Comparison of ENCODE assay signal across 12 cellular contexts in genomic region chr4:105765690-105766407, GRCh38. TPM values are rescaled to one million over a fixed set of nuclear protein-coding genes. Genes with fewer than 3 reads are reported as not detected.
DNase-seq lines count a peak whose midpoint lies in the region; ATAC-seq and TF ChIP-seq lines count a peak whose summit lies in the region.
"Had no signal": no experiment of that assay in that cellular context is flagged by ENCODE, and none has a peak within 500 bp of the region (broad histone marks: within the 10 kb centered on the region; RNA-seq: fewer than 3 reads in every experiment).

No MANE protein-coding gene starts in this region.

- H3K9me3 ChIP-seq in hepatocyte (ENCODE audit: low read depth) (peaks cover under 1% of the 10 kb centered on the region), T-helper 17 cell (ENCODE audit: control insufficient read depth, low read length, poor library complexity, severe bottlenecking) (no peaks in the 10 kb centered on the region), upper lobe of right lung (no peaks in the 10 kb centered on the region)

- no peaks in the 10 kb centered on the region for H3K4me1 ChIP-seq in hepatocyte (ENCODE audit: insufficient read depth)
- H3K4me1 ChIP-seq in upper lobe of right lung: no peaks in the 10 kb centered on the region

- no peaks in the 10 kb centered on the region for H3K27me3 ChIP-seq in hepatocyte
- H3K27me3 ChIP-seq in upper lobe of right lung: no peaks in the 10 kb centered on the region

- no peaks in the 10 kb centered on the region for H3K27me3 Mint-ChIP-seq in WTC11 (ENCODE audit: low read depth)
- no peaks in the 10 kb centered on the region for H3K27me3 Mint-ChIP-seq in T-helper 17 cell
- no peaks in the 10 kb centered on the region for H3K27me3 Mint-ChIP-seq in natural killer cell (ENCODE audit: low read depth in 2 of 2)
- H3K27me3 Mint-ChIP-seq: CD4-positive, alpha-beta memory T cell; IgD-negative memory B cell had no signal

- H2AFZ ChIP-seq in hepatocyte: no peak overlapping the region

- in situ Hi-C loops in ACHN (cut with HindIII; ENCODE audit: low pct_ligation_motif_present, low pct_unique_long_range_greater_than_20kb, low sequenced_read_pairs): no loop called here

- DNase-seq in ACHN (peak; percentile 43), HPDE6-E6E7 (ENCODE audit: extremely low spot score) (peak; percentile 55), WTC11 (ENCODE audit: low spot score) (no peak), hepatocyte (ENCODE audit: low spot score) (peak; percentile 44), T-helper 17 cell (no peak), natural killer cell (no peak), upper lobe of right lung (no peak)
- DNase-seq: activated naive CD4-positive, alpha-beta T cell treated with Interleukin-2 at 50 U/mL for 16 hours; CD4-positive, alpha-beta memory T cell; T-helper 2 cell had no signal

- H3K9me2 ChIP-seq in hepatocyte (replicated peaks; ENCODE audit: insufficient read depth): no peaks in the 10 kb centered on the region

- CTCF ChIA-PET in WTC11 (lab: Charles Lee): no interaction called here

- H3K4me3 Mint-ChIP-seq in WTC11 (no peak overlapping the region), T-helper 17 cell (no peak overlapping the region), natural killer cell (no peak overlapping the region)
- H3K4me3 Mint-ChIP-seq: CD4-positive, alpha-beta memory T cell; IgD-negative memory B cell had no signal

- no peak overlapping the region for H3K4me3 ChIP-seq in hepatocyte
- H3K4me3 ChIP-seq in upper lobe of right lung: no peak overlapping the region

- peak; percentile 73 for ATAC-seq in WTC11
- no peak for ATAC-seq in T-helper 17 cell
- ATAC-seq in HG02938 (IDR thresholded peaks at IDR 0.05; ENCODE audit: unreplicated experiment): no peak
- ATAC-seq in natural killer cell: no peak
- ATAC-seq in upper lobe of right lung: no peak

- peaks cover 11% of the 10 kb centered on the region for H3K9me3 Mint-ChIP-seq in WTC11
- H3K9me3 Mint-ChIP-seq in natural killer cell: no peaks in the 10 kb centered on the region

- H3K4me2 ChIP-seq in hepatocyte: no peak overlapping the region

- H3K27ac ChIP-seq in hepatocyte (no peak overlapping the region), upper lobe of right lung (no peak overlapping the region)

- TF ChIP-seq CTCF in WTC11 (IDR thresholded peaks at IDR 0.05): no peak
- TF ChIP-seq CTCF in hepatocyte (IDR thresholded peaks at IDR 0.05; ENCODE audit: poor library complexity): no peak
- TF ChIP-seq CTCF in natural killer cell (IDR thresholded peaks at IDR 0.05): no peak
- no peak for TF ChIP-seq CTCF in upper lobe of right lung (IDR thresholded peaks at IDR 0.05)

- no peaks in the 10 kb centered on the region for H3K36me3 ChIP-seq in hepatocyte (replicated peaks; ENCODE audit: insufficient read depth, low read depth)
- no peaks in the 10 kb centered on the region for H3K36me3 ChIP-seq in upper lobe of right lung

- H3K27ac Mint-ChIP-seq in WTC11: no peak overlapping the region
- H3K27ac Mint-ChIP-seq in T-helper 17 cell: no peak overlapping the region
- no peak overlapping the region for H3K27ac Mint-ChIP-seq in natural killer cell
- H3K27ac Mint-ChIP-seq: CD4-positive, alpha-beta memory T cell; IgD-negative memory B cell had no signal

- WGBS in hepatocyte (ENCODE audit: low lambda C conversion rate, missing lambda C conversion rate): 95% methylated on average over 6 of the region's 6 CpGs

- H3K79me2 ChIP-seq in hepatocyte: no peaks in the 10 kb centered on the region

- H3K36me3 Mint-ChIP-seq in WTC11: peaks cover 11% of the 10 kb centered on the region
- H3K36me3 Mint-ChIP-seq in T-helper 17 cell (ENCODE audit: low read depth): no peaks in the 10 kb centered on the region
- no peaks in the 10 kb centered on the region for H3K36me3 Mint-ChIP-seq in natural killer cell

- POLR2A ChIA-PET in WTC11 (lab: Charles Lee): no interaction called here

- no peaks in the 10 kb centered on the region for H4K20me1 ChIP-seq in hepatocyte (ENCODE audit: insufficient read depth, poor library complexity, severe bottlenecking)

- intact Hi-C loops in natural killer cell (cut with micrococcal nuclease): no loop called here
- intact Hi-C loops in upper lobe of right lung (cut with DNase I): no loop called here

- H3K4me1 Mint-ChIP-seq in WTC11 (peaks cover 18% of the 10 kb centered on the region), T-helper 17 cell (no peaks in the 10 kb centered on the region), natural killer cell (no peaks in the 10 kb centered on the region)
- H3K4me1 Mint-ChIP-seq: IgD-negative memory B cell had no signal

TF ChIP-seq in WTC11, 78 proteins besides CTCF, POLR2A, EP300 and RAD21:
- TF ChIP-seq SOX15 (CRISPR knock-in tag; IDR thresholded peaks at IDR 0.05) (no peak), TEAD4 (CRISPR knock-in tag; IDR thresholded peaks at IDR 0.05) (no peak), ETV6 (CRISPR knock-in tag; IDR thresholded peaks at IDR 0.05) (no peak), CREM (CRISPR knock-in tag; IDR thresholded peaks at IDR 0.05) (no peak), KAT7 (CRISPR knock-in tag; IDR thresholded peaks at IDR 0.05; ENCODE audit: borderline replicate concordance) (no peak), STAT6 (CRISPR knock-in tag; conservative IDR thresholded peaks at IDR 0.05; ENCODE audit: low read depth) (no peak), MYBL2 (CRISPR knock-in tag; IDR thresholded peaks at IDR 0.05) (no peak), ATF2 (CRISPR knock-in tag; IDR thresholded peaks at IDR 0.05; ENCODE audit: borderline replicate concordance, low read depth) (no peak), ZNF396 (CRISPR knock-in tag; IDR thresholded peaks at IDR 0.05; ENCODE audit: borderline replicate concordance) (no peak), IRF1 (CRISPR knock-in tag; IDR thresholded peaks at IDR 0.05) (no peak), TP53 (CRISPR knock-in tag; IDR thresholded peaks at IDR 0.05) (no peak), SMAD3 (CRISPR knock-in tag; IDR thresholded peaks at IDR 0.05; ENCODE audit: borderline replicate concordance) (no peak), FOXK1 (CRISPR knock-in tag; IDR thresholded peaks at IDR 0.05) (no peak)

RNA-seq across cellular contexts. Expression of gene GSTCD, which starts 57.3 kb away (rescaled TPM):
- 21.7 to 25.4 TPM (median 23.9 TPM) in 3 replicates for total RNA-seq in WTC11 (2021)
- total RNA-seq in hepatocyte: 19.1 and 21.9 TPM in 2 replicates
- polyA plus RNA-seq in hepatocyte: 2.8 and 4.8 TPM in 2 replicates
- 1 to 10 TPM; 5.1 to 5.7 TPM for total RNA-seq in T-helper 17 cell
- total RNA-seq in natural killer cell: 1 to 10 TPM; 5.6 to 7.7 (median 6.2) TPM
- 10.2 TPM for total RNA-seq in upper lobe of right lung

RNA-seq across cellular contexts. Expression of gene INTS12, which starts 57.4 kb away (rescaled TPM):
- total RNA-seq in WTC11 (2021) (10.0 to 12.6 TPM (median 10.8 TPM) in 3 replicates), hepatocyte (17.3 and 25.2 TPM in 2 replicates), T-helper 17 cell (10 to 100 TPM; 16.7 to 20.2 TPM), natural killer cell (10 to 100 TPM; 19.4 to 22.8 (median 19.9) TPM), upper lobe of right lung (20.2 TPM)
- 20.8 and 25.6 TPM in 2 replicates for polyA plus RNA-seq in hepatocyte

Comparison
In these comparisons a context has a peak if more than half of its experiments do, and no peak if none do; other contexts are left out.
1. DNase-seq: peak in ACHN (single experiment), HPDE6-E6E7 (single experiment) and hepatocyte (single experiment); none in WTC11 (single experiment), T-helper 17 cell (0 of 3), natural killer cell (single experiment) and upper lobe of right lung (single experiment).